ENCODE assay signal across 34 cellular contexts in the genomic region with DNA sequence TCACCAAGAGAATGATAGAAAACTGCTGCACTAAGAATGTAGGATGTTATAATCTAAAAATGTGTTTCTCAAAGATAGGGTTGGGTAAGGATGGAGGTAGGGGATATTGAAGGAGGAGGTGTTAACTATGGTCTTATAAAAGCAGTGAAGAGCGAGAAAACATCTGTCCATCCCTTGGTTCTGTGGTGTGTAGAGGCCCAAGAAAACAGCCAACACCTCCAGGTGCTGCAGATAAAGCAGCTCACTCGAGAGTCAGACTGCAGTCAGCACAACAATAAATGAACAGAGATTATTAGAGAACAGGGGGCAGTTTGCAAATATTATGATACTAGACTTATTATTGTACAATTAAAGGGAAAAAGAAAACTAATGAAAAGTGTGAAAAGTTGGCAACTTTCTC.
"Had no signal": no experiment of that assay in that cellular context is flagged by ENCODE, and none has a peak within 500 bp of the region (broad histone marks: within the 10 kb centered on the region; RNA-seq: fewer than 3 reads in every experiment).

No MANE protein-coding gene starts in this region.

- H2AFZ ChIP-seq: PC-9 had no signal

- H3K9me3 Mint-ChIP-seq: activated CD4-positive, alpha-beta memory T cell treated with anti-CD3 and anti-CD28 coated beads for 36 hours; activated naive CD4-positive, alpha-beta T cell treated with anti-CD3 and anti-CD28 coated beads for 36 hours; activated naive CD4-positive, alpha-beta T cell treated with anti-CD3 and anti-CD28 coated beads, Interleukin-2, amount 50 U/mL, for 72 hours; activated T-cell treated with anti-CD3 and anti-CD28 coated beads, Interleukin-2, amount 50 U/mL, for 4 hours; activated T-helper 1 cell treated with anti-CD3 and anti-CD28 coated beads, Interleukin-12 subunit alpha, Interleukin-12 subunit beta, Interleukin-2, Interleukin-4 antibody, amounts not matched to agents 30 ng/mL and 10 ng/mL and 1 ng/mL, durations not matched to agents 14 hours and 24 hours and 36 hours; T-helper 1 cell treated with Interleukin-12 subunit alpha and Interleukin-12 subunit beta and Interleukin-4 antibody, amounts not matched to agents 30 μg/mL and 1 μg/mL, for 36 hours; T-helper 2 cell treated with Interferon-gamma antibody and Interleukin-4, amounts not matched to agents 5 μg/mL and 100 μg/mL, for 36 hours; WTC11 had no signal

- H3K4me1 ChIP-seq: SJCRH30 had no signal

- FAIRE-seq: astrocyte, RCC 7860, TTC549 had no signal

- H3K4me2 ChIP-seq: PC-9 had no signal

- DNase-seq: activated CD4-positive, alpha-beta memory T cell treated with anti-CD3 and anti-CD28 coated beads for 36 hours; activated CD4-positive, alpha-beta T cell treated with anti-CD3 and anti-CD28 coated beads for 36 hours; activated CD4-positive, alpha-beta T cell treated with anti-CD3 and anti-CD28 coated beads, Interleukin-2, amount 50 U/mL, for 1 hour; activated CD8-positive, alpha-beta memory T cell treated with anti-CD3 and anti-CD28 coated beads, Interleukin-2, amount 50 U/mL, for 4 hours; activated gamma-delta T cell treated with Interleukin-2 at 50 U/mL for 16 hours; activated naive CD4-positive, alpha-beta T cell treated with anti-CD3 and anti-CD28 coated beads for 36 hours; activated T-cell treated with anti-CD3 and anti-CD28 coated beads for 4 hours; activated T-cell treated with anti-CD3 and anti-CD28 coated beads, Interleukin-2, amount 50 U/mL, for 4 hours; adrenal gland; body of pancreas; caudate nucleus; cerebellar nuclear complex; NCI-H1048; NCI-H1105 treated with DMSO at 0.1 percent for 48 hours; NCI-H1436; NCI-H1694; NCI-H2029; NCI-H345; NCI-H524 treated with DMSO at 0.1 percent for 48 hours; PC-9; SHP77; SJCRH30 had no signal

- H3K4me3 Mint-ChIP-seq: activated CD4-positive, alpha-beta memory T cell treated with anti-CD3 and anti-CD28 coated beads for 36 hours; activated CD4-positive, alpha-beta T cell treated with anti-CD3 and anti-CD28 coated beads for 36 hours; activated naive CD4-positive, alpha-beta T cell treated with anti-CD3 and anti-CD28 coated beads for 36 hours; activated T-cell treated with anti-CD3 and anti-CD28 coated beads, Interleukin-2, amount 50 U/mL, for 4 hours; activated T-helper 1 cell treated with anti-CD3 and anti-CD28 coated beads, Interleukin-12 subunit alpha, Interleukin-12 subunit beta, Interleukin-2, Interleukin-4 antibody, amounts not matched to agents 30 ng/mL and 10 ng/mL and 1 ng/mL, durations not matched to agents 14 hours and 24 hours and 36 hours; T-helper 1 cell treated with Interleukin-12 subunit alpha and Interleukin-12 subunit beta and Interleukin-4 antibody, amounts not matched to agents 30 μg/mL and 1 μg/mL, for 36 hours; T-helper 2 cell treated with Interferon-gamma antibody and Interleukin-4, amounts not matched to agents 5 μg/mL and 100 μg/mL, for 36 hours; WTC11 had no signal

- H3K27ac Mint-ChIP-seq: activated CD4-positive, alpha-beta memory T cell treated with anti-CD3 and anti-CD28 coated beads for 36 hours; activated CD4-positive, alpha-beta T cell treated with anti-CD3 and anti-CD28 coated beads for 36 hours; activated naive CD4-positive, alpha-beta T cell treated with anti-CD3 and anti-CD28 coated beads for 36 hours; activated naive CD4-positive, alpha-beta T cell treated with anti-CD3 and anti-CD28 coated beads, Interleukin-2, amount 50 U/mL, for 72 hours; activated T-helper 1 cell treated with anti-CD3 and anti-CD28 coated beads, Interleukin-12 subunit alpha, Interleukin-12 subunit beta, Interleukin-2, Interleukin-4 antibody, amounts not matched to agents 30 ng/mL and 10 ng/mL and 1 ng/mL, durations not matched to agents 14 hours and 24 hours and 36 hours; T-helper 1 cell treated with Interleukin-12 subunit alpha and Interleukin-12 subunit beta and Interleukin-4 antibody, amounts not matched to agents 30 μg/mL and 1 μg/mL, for 36 hours; T-helper 2 cell treated with Interferon-gamma antibody and Interleukin-4, amounts not matched to agents 5 μg/mL and 100 μg/mL, for 36 hours; WTC11 had no signal

- H3K36me3 ChIP-seq: adrenal gland, breast epithelium had no signal

- H3K27me3 Mint-ChIP-seq: activated CD4-positive, alpha-beta memory T cell treated with anti-CD3 and anti-CD28 coated beads for 36 hours; activated CD4-positive, alpha-beta T cell treated with anti-CD3 and anti-CD28 coated beads for 36 hours had no signal

- H3K27me3 ChIP-seq: adrenal gland, body of pancreas, breast epithelium, SJCRH30 had no signal

- H3K9me3 ChIP-seq: adrenal gland, body of pancreas, breast epithelium, SJCRH30 had no signal

- ATAC-seq: activated CD4-positive, alpha-beta T cell treated with anti-CD3 and anti-CD28 coated beads for 36 hours; activated CD4-positive, CD25-positive, alpha-beta regulatory T cell treated with anti-CD3 and anti-CD28 coated beads, Interleukin-2, amount 50 U/mL, for 24 hours; activated naive CD4-positive, alpha-beta T cell treated with anti-CD3 and anti-CD28 coated beads, Interleukin-2, amount 50 U/mL, for 72 hours; activated T-cell treated with anti-CD3 and anti-CD28 coated beads, Interleukin-2, amount 50 U/mL, for 4 hours; body of pancreas; WTC11 had no signal

- H3K4me3 ChIP-seq: adrenal gland, body of pancreas, breast epithelium, PC-9, SJCRH30, SK-N-MC had no signal

- H3K27ac ChIP-seq: adrenal gland, body of pancreas, breast epithelium, PC-9, RWPE1, SJCRH30, SK-N-MC had no signal
